1 cellular context compared by ENCODE assay signal in genomic region chr9:114085404-114085803, GRCh38.
TF ChIP-seq lines count a peak whose summit lies in the region.

No MANE protein-coding gene starts in this region.

TF ChIP-seq in HCT116, 20 proteins besides CTCF, POLR2A, EP300 and RAD21 (continued from another document):
- no peak for TF ChIP-seq REST (IDR thresholded peaks at IDR 0.05; ENCODE audit: low read depth)
